Comparison of ENCODE assay signal across 12 cellular contexts in genomic region chr14:94113490-94113889, GRCh38. TPM values are rescaled to one million over a fixed set of nuclear protein-coding genes. Genes with fewer than 3 reads are reported as not detected.
DNase-seq lines count a peak whose midpoint lies in the region; ATAC-seq and TF ChIP-seq lines count a peak whose summit lies in the region.
"Had no signal": no experiment of that assay in that cellular context is flagged by ENCODE, and none has a peak within 500 bp of the region (broad histone marks: within the 10 kb centered on the region; RNA-seq: fewer than 3 reads in every experiment).

No MANE protein-coding gene starts in this region.

- TF ChIP-seq CTCF in RWPE2 (IDR thresholded peaks at IDR 0.05; ENCODE audit: poor library complexity, severe bottlenecking): no peak
- TF ChIP-seq CTCF in foreskin keratinocyte (conservative IDR thresholded peaks at IDR 0.05): no peak

- H3K4me1 ChIP-seq in RWPE2 (ENCODE audit: insufficient read depth, poor library complexity, severe bottlenecking) (peaks cover 7% of the 10 kb centered on the region), foreskin keratinocyte (peaks cover 5% of the 10 kb centered on the region), mucosa of rectum (ENCODE audit: control insufficient read depth in 2 of 2, insufficient read depth in 2 of 2, low read length in 2 of 2) (peaks cover 23 to 42% of the 10 kb centered on the region in 2 donors)

- ATAC-seq in RWPE2 (ENCODE audit: low read depth) (no peak), foreskin keratinocyte (peak; percentile 26)
- ATAC-seq in activated CD4-positive, alpha-beta T cell treated with anti-CD3 and anti-CD28 coated beads for 36 hours: no peak
- ATAC-seq: stimulated activated naive B cell treated with anti-CD40 and anti-IgM and Interleukin-4, amounts not matched to agents 10 μg/mL and 1 μg/mL and 100 μg/mL, for 72 hours had no signal

- H3K4me3 Mint-ChIP-seq in activated CD4-positive, alpha-beta T cell treated with anti-CD3 and anti-CD28 coated beads for 36 hours: no peak overlapping the region
- H3K4me3 Mint-ChIP-seq: activated naive CD4-positive, alpha-beta T cell treated with anti-CD3 and anti-CD28 coated beads, Interleukin-2, amount 10 ng/mL, durations not matched to agents 7 days and 5 days; nephron progenitor cell; stimulated activated naive B cell treated with anti-CD40 and anti-IgM and Interleukin-4, amounts not matched to agents 10 μg/mL and 1 μg/mL and 100 μg/mL, for 72 hours had no signal

- H3K9ac ChIP-seq in mucosa of rectum (ENCODE audit: low read depth in 1 of 2, low read length in 2 of 2): peak overlapping the region in 1 of 2 donors; percentile 31

- no peaks in the 10 kb centered on the region for H3K4me1 Mint-ChIP-seq in activated CD4-positive, alpha-beta T cell treated with anti-CD3 and anti-CD28 coated beads for 36 hours
- H3K4me1 Mint-ChIP-seq: stimulated activated naive B cell treated with anti-CD40 and anti-IgM and Interleukin-4, amounts not matched to agents 10 μg/mL and 1 μg/mL and 100 μg/mL, for 72 hours had no signal

- intact Hi-C loops in activated CD4-positive, alpha-beta T cell treated with anti-CD3 and anti-CD28 coated beads for 36 hours (cut with DNase I, micrococcal nuclease): no loop called here

- H3K27me3 ChIP-seq in RWPE2 (ENCODE audit: insufficient read depth, poor library complexity, severe bottlenecking): no peaks in the 10 kb centered on the region
- no peaks in the 10 kb centered on the region for H3K27me3 ChIP-seq in foreskin keratinocyte
- H3K27me3 ChIP-seq in mucosa of rectum (ENCODE audit: control insufficient read depth in 2 of 2, insufficient read depth in 2 of 2, low read length in 2 of 2): no peaks in the 10 kb centered on the region

- no peaks in the 10 kb centered on the region for H3K36me3 Mint-ChIP-seq in activated CD4-positive, alpha-beta T cell treated with anti-CD3 and anti-CD28 coated beads for 36 hours (ENCODE audit: low read depth)
- H3K36me3 Mint-ChIP-seq: activated naive CD4-positive, alpha-beta T cell treated with anti-CD3 and anti-CD28 coated beads, Interleukin-2, amount 10 ng/mL, durations not matched to agents 7 days and 5 days; stimulated activated naive B cell treated with anti-CD40 and anti-IgM and Interleukin-4, amounts not matched to agents 10 μg/mL and 1 μg/mL and 100 μg/mL, for 72 hours had no signal

- CTCF ChIA-PET in activated CD4-positive, alpha-beta T cell treated with anti-CD3 and anti-CD28 coated beads for 36 hours (lab: Charles Lee): interaction anchor here (0.6 to 0.7 kb wide), 2 partner anchors 40 to 108 kb away, joined by 3 read pairs; no protein-coding TSS in a partner anchor

- H3K9me3 ChIP-seq in RWPE2 (ENCODE audit: severe bottlenecking) (no peaks in the 10 kb centered on the region), mucosa of rectum (ENCODE audit: control insufficient read depth in 2 of 2, low read length in 2 of 2) (no peaks in the 10 kb centered on the region)

- in situ Hi-C loops in KBM-7 (cut with MboI; ENCODE audit: low pct_unique_long_range_greater_than_20kb, low sequenced_read_pairs): no loop called here

- no peaks in the 10 kb centered on the region for H3K9me3 Mint-ChIP-seq in activated CD4-positive, alpha-beta T cell treated with anti-CD3 and anti-CD28 coated beads for 36 hours (ENCODE audit: low read depth)
- H3K9me3 Mint-ChIP-seq: activated naive CD4-positive, alpha-beta T cell treated with anti-CD3 and anti-CD28 coated beads, Interleukin-2, amount 10 ng/mL, durations not matched to agents 7 days and 5 days; nephron progenitor cell; stimulated activated naive B cell treated with anti-CD40 and anti-IgM and Interleukin-4, amounts not matched to agents 10 μg/mL and 1 μg/mL and 100 μg/mL, for 72 hours had no signal

- peak; percentile 72 for DNase-seq in Daoy (ENCODE audit: low read depth)
- peak; percentile 39 for DNase-seq in RWPE2 (ENCODE audit: low spot score)
- peak in 1 of 2 donors; percentile 59 for DNase-seq in foreskin keratinocyte
- no peak for DNase-seq in activated CD4-positive, alpha-beta T cell treated with anti-CD3 and anti-CD28 coated beads for 4 hours
- no peak for DNase-seq in KG1 (lab: John Stamatoyannopoulos, UW)
- no peak for DNase-seq in KBM-7
- DNase-seq in activated CD4-positive, alpha-beta T cell treated with anti-CD3 and anti-CD28 coated beads for 36 hours: no peak
- DNase-seq: activated CD4-positive, alpha-beta T cell treated with anti-CD3 and anti-CD28 coated beads, Interleukin-2, amount 50 U/mL, for 4 hours; activated naive CD4-positive, alpha-beta T cell treated with anti-CD3 and anti-CD28 coated beads, Interleukin-2, amount 10 ng/mL, durations not matched to agents 7 days and 5 days; nephron progenitor cell; stimulated activated naive B cell treated with anti-CD40 and anti-IgM and Interleukin-4, amounts not matched to agents 10 μg/mL and 1 μg/mL and 100 μg/mL, for 72 hours had no signal

- POLR2A ChIA-PET in activated CD4-positive, alpha-beta T cell treated with anti-CD3 and anti-CD28 coated beads for 36 hours (lab: Charles Lee): no interaction called here

- H3K27ac ChIP-seq in RWPE2 (ENCODE audit: poor library complexity, severe bottlenecking): no peak overlapping the region
- H3K27ac ChIP-seq in foreskin keratinocyte: no peak overlapping the region
- H3K27ac ChIP-seq in mucosa of rectum (ENCODE audit: low read depth in 2 of 2, low read length in 2 of 2): peak overlapping the region; percentile 52 to 70

- H3K27ac Mint-ChIP-seq in activated CD4-positive, alpha-beta T cell treated with anti-CD3 and anti-CD28 coated beads for 36 hours: no peak overlapping the region
- H3K27ac Mint-ChIP-seq: activated naive CD4-positive, alpha-beta T cell treated with anti-CD3 and anti-CD28 coated beads, Interleukin-2, amount 10 ng/mL, durations not matched to agents 7 days and 5 days; stimulated activated naive B cell treated with anti-CD40 and anti-IgM and Interleukin-4, amounts not matched to agents 10 μg/mL and 1 μg/mL and 100 μg/mL, for 72 hours had no signal

- H3K4me3 ChIP-seq in RWPE2 (ENCODE audit: severe bottlenecking): no peak overlapping the region
- H3K4me3 ChIP-seq in mucosa of rectum (ENCODE audit: low read length in 2 of 2): peak overlapping the region; percentile 10 to 85

- H3K27me3 Mint-ChIP-seq in activated CD4-positive, alpha-beta T cell treated with anti-CD3 and anti-CD28 coated beads for 36 hours: peaks cover 8% of the 10 kb centered on the region

- no peaks in the 10 kb centered on the region for H3K36me3 ChIP-seq in RWPE2 (ENCODE audit: low read depth)
- no peaks in the 10 kb centered on the region for H3K36me3 ChIP-seq in mucosa of rectum (ENCODE audit: control insufficient read depth in 2 of 2, insufficient read depth in 2 of 2, low read length in 2 of 2)

RNA-seq across cellular contexts. Expression of gene IFI27, which starts 3.0 kb away (rescaled TPM):
- 19.1 and 24.6 TPM in 2 replicates for total RNA-seq in Daoy (2014; rRNA removed; shearing (Covaris generic))
- 315 and 774 TPM in 2 replicates for total RNA-seq in foreskin keratinocyte
- 486 and 1,280 TPM in 2 replicates for polyA plus RNA-seq in foreskin keratinocyte
- 1 to 10 TPM; 3.0 to 3.1 TPM for total RNA-seq in activated CD4-positive, alpha-beta T cell treated with anti-CD3 and anti-CD28 coated beads for 36 hours

RNA-seq across cellular contexts. Expression of gene IFI27L2, which starts 15.9 kb away (rescaled TPM):
- total RNA-seq in Daoy (2014; rRNA removed; shearing (Covaris generic)): 68.5 and 99.1 TPM in 2 replicates
- total RNA-seq in foreskin keratinocyte: 101 and 145 TPM in 2 replicates
- 160 and 242 TPM in 2 replicates for polyA plus RNA-seq in foreskin keratinocyte
- total RNA-seq in activated CD4-positive, alpha-beta T cell treated with anti-CD3 and anti-CD28 coated beads for 36 hours: 10 to 100 TPM; 57.3 to 66.9 TPM

RNA-seq across cellular contexts. Expression of gene IFI27L1, which starts 32.4 kb away (rescaled TPM):
- total RNA-seq in Daoy (2014; rRNA removed; shearing (Covaris generic)): 15.6 and 23.6 TPM in 2 replicates
- total RNA-seq in foreskin keratinocyte: 23.6 and 25.3 TPM in 2 replicates
- 32.3 and 38.1 TPM in 2 replicates for polyA plus RNA-seq in foreskin keratinocyte
- 10 to 100 TPM; 22.3 to 27.1 TPM for total RNA-seq in activated CD4-positive, alpha-beta T cell treated with anti-CD3 and anti-CD28 coated beads for 36 hours

RNA-seq across cellular contexts. Expression of gene DDX24, which starts 32.5 kb away (rescaled TPM):
- 215 and 264 TPM in 2 replicates for total RNA-seq in Daoy (2014; rRNA removed; shearing (Covaris generic))
- total RNA-seq in foreskin keratinocyte: 157 and 163 TPM in 2 replicates
- 96.2 and 107 TPM in 2 replicates for polyA plus RNA-seq in foreskin keratinocyte
- total RNA-seq in activated CD4-positive, alpha-beta T cell treated with anti-CD3 and anti-CD28 coated beads for 36 hours: 100 to 1,000 TPM; 259 to 390 TPM

Comparison
In these comparisons a context has a peak if more than half of its experiments do, and no peak if none do; other contexts are left out.
1. DNase-seq: peak in Daoy (single experiment) and RWPE2 (single experiment); none in activated CD4-positive, alpha-beta T cell treated with anti-CD3 and anti-CD28 coated beads for 4 hours (0 of 2), KG1 (single experiment), KBM-7 (single experiment) and activated CD4-positive, alpha-beta T cell treated with anti-CD3 and anti-CD28 coated beads for 36 hours (single experiment).
2. H3K27ac ChIP-seq: peak in mucosa of rectum (2 of 2); none in RWPE2 (single experiment) and foreskin keratinocyte (single experiment).
3. RNA of gene IFI27, which starts 3.0 kb away (total RNA-seq): 315 to 774 TPM in foreskin keratinocyte; 19.1 to 24.6 TPM in Daoy and 3.0 to 3.1 TPM in activated CD4-positive, alpha-beta T cell treated with anti-CD3 and anti-CD28 coated beads for 36 hours; every median in the first group is over 10 times any median in the second.